ENCODE assay signal across 2 cellular contexts in the genomic region with DNA sequence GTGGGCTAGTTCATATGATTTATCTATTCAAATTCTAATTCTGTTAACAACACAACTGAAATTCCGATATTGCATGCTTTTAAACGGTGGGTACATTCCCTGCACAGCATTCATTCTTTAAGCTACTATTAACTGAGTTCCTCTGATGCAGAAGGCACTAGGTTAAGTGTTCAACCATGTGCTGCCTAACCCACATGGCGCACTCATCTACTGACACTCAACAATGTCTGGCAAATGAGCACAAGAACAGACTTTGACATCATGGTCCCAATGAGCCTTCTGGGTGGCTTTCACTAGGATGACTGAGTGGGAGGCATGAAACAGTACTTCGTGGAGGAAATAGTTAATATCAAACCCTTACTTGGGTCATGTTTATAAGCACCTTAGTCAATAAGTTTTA.
TF ChIP-seq lines count a peak whose summit lies in the region.

No MANE protein-coding gene starts in this region.

TF ChIP-seq in endothelial cell of umbilical vein, 7 proteins besides CTCF, POLR2A, EP300 and RAD21:
- TF ChIP-seq MAX (IDR thresholded peaks at IDR 0.05; ENCODE audit: insufficient read depth, insufficient read length) (peak; percentile 14), FOS (IDR thresholded peaks at IDR 0.05; ENCODE audit: borderline replicate concordance, insufficient read depth, low read length) (no peak)

TF ChIP-seq in neural cell, 6 proteins besides CTCF, POLR2A, EP300 and RAD21:
- TF ChIP-seq MXI1 (conservative IDR thresholded peaks at IDR 0.05; ENCODE audit: poor library complexity, severe bottlenecking) (peak; percentile 28), SMC3 (conservative IDR thresholded peaks at IDR 0.05; ENCODE audit: poor library complexity) (no peak)
TF ChIP-seq in neural cell: peak in this region for 1.
